In the genomic region with DNA sequence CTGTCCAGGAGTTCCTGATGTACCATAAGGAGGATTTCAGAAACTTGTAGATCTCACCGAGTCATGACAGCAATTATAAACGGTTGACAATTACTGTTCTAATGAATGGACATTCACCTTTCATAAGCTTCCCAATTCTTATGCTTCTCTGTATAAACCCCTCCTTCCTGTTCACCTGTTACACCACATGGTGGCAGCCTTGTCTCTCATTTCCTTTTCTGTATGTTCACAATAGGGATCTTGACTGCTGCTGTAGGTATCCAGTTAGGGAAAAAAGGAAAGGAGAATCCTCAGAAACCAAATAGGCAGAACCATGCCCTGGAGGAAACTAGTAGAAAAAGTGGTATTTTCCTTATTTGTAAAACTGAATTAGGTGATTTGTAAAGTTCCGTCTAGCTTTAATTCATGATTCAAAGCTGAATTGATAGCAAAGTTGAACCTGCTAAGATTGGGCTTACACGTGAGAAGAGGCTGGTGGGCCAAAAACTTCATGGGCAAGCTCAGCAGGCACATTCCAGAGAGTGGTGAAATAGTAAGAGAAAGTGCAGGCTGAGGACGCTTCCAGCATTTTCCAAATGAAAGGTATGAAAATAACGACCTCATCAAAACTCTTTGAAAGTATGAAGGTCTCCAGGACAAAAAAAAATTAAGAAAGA, we compare ENCODE assay signal across 8 cellular contexts. TPM values are rescaled to one million over a fixed set of nuclear protein-coding genes. Genes with fewer than 3 reads are reported as not detected.
DNase-seq lines count a peak whose midpoint lies in the region; ATAC-seq and TF ChIP-seq lines count a peak whose summit lies in the region.

No MANE protein-coding gene starts in this region.

- peak; percentile 77 for ATAC-seq in HG02943 (IDR thresholded peaks at IDR 0.05; ENCODE audit: low read depth, unreplicated experiment)

- in situ Hi-C loops in GM13976 (cut with MboI; ENCODE audit: low sequenced_read_pairs, unreplicated experiment), result loop anchor here (5.0 to 10.0 kb wide), 2 partner anchors 141 to 173 kb away; no protein-coding TSS in a partner anchor

- DNase-seq in A172 (ENCODE audit: low spot score) (peak; percentile 71), GM13976 (ENCODE audit: low spot score) (peak; percentile 62), NCI-H1930 (lab: John Stamatoyannopoulos, UW) (peak; percentile 65 to 66), T1000 (lab: John Stamatoyannopoulos, UW) (peak; percentile 31), brain pericyte (ENCODE audit: low read depth, low spot score) (peak; percentile 44), iPS-NIHi11 (ENCODE audit: low spot score) (peak; percentile 67)
- peak; percentile 5 to 6 for DNase-seq in stimulated activated CD4-positive, alpha-beta T cell treated with anti-CD3 and anti-CD28 coated beads, Interleukin-15, amount 100 ng/mL, for 1 hour (ENCODE audit: low read depth in 1 of 2, low spot score in 1 of 2)

- peak; percentile 78 for TF ChIP-seq CTCF in GM13976 (IDR thresholded peaks at IDR 0.05; ENCODE audit: borderline replicate concordance, control extremely low read depth, extremely low read depth, insufficient read depth, missing control alignments)

RNA-seq across cellular contexts. Expression of a gene that starts 29.0 kb away (rescaled TPM):
- 31.1 and 32.3 TPM in 2 replicates for total RNA-seq in A172 (2014; rRNA removed; shearing (Covaris generic))

RNA-seq across cellular contexts. Expression of a gene that starts 35.2 kb away (rescaled TPM):
- total RNA-seq in A172 (2014; rRNA removed; shearing (Covaris generic)), result not detected in 2 replicates

Comparison
In these comparisons a context has a peak if more than half of its experiments do, and no peak if none do; other contexts are left out.
1. Peak in every context shown above with its lines: DNase-seq and ATAC-seq.
2. DNase-seq: peak in every context shown above with its lines; median percentile 71 in A172; 67 in iPS-NIHi11; 66 in NCI-H1930; 62 in GM13976; 44 in brain pericyte; 31 in T1000; 6 in stimulated activated CD4-positive, alpha-beta T cell treated with anti-CD3 and anti-CD28 coated beads, Interleukin-15, amount 100 ng/mL, for 1 hour.